In genomic region chr5:675111-675875, GRCh38 we compare ENCODE assay signal across 18 cellular contexts. TPM values are rescaled to one million over a fixed set of nuclear protein-coding genes. Genes with fewer than 3 reads are reported as not detected.
A peak's percentile ranks its signal among the peaks of the same experiment; 100 is the strongest.
DNase-seq lines count a peak whose midpoint lies in the region; ATAC-seq and TF ChIP-seq lines count a peak whose summit lies in the region.
"Had no signal": no experiment of that assay in that cellular context is flagged by ENCODE, and none has a peak within 500 bp of the region (broad histone marks: within the 10 kb centered on the region; RNA-seq: fewer than 3 reads in every experiment).

No MANE protein-coding gene starts in this region.

- CTCF ChIA-PET in GM10248 (lab: Yijun Ruan, JAX) = no interaction called here

- no peaks in the 10 kb centered on the region for H3K36me3 Mint-ChIP-seq in chondrocyte (ENCODE audit: low read depth)
- H3K36me3 Mint-ChIP-seq: activated naive CD8-positive, alpha-beta T cell treated with anti-CD3 and anti-CD28 coated beads for 36 hours; T-cell had no signal

- intact Hi-C loops in left lung (cut with DNase I) = no loop called here

- peaks cover 12% of the 10 kb centered on the region for H3K27me3 Mint-ChIP-seq in chondrocyte (ENCODE audit: low read depth)
- H3K27me3 Mint-ChIP-seq: T-cell had no signal

- TF ChIP-seq CTCF in chondrocyte (IDR thresholded peaks at IDR 0.05) (no peak), left lung (IDR thresholded peaks at IDR 0.05) (no peak), suprapubic skin (IDR thresholded peaks at IDR 0.05) (no peak), GM10248 (IDR thresholded peaks at IDR 0.05; ENCODE audit: control extremely low read depth, extremely low read depth, low read depth, missing control alignments) (no peak)

- H3K4me3 Mint-ChIP-seq in chondrocyte (ENCODE audit: unreplicated experiment) = no peak overlapping the region
- H3K4me3 Mint-ChIP-seq: activated CD4-positive, alpha-beta memory T cell treated with anti-CD3 and anti-CD28 coated beads, Interleukin-2, amount 10 ng/mL, durations not matched to agents 7 days and 5 days; activated naive CD8-positive, alpha-beta T cell treated with anti-CD3 and anti-CD28 coated beads for 36 hours; activated T-cell treated with anti-CD3 and anti-CD28 coated beads, Interleukin-2, amount 50 U/mL, for 72 hours; T-cell had no signal

- no peaks in the 10 kb centered on the region for H3K9me3 Mint-ChIP-seq in chondrocyte (ENCODE audit: low read depth)
- H3K9me3 Mint-ChIP-seq: activated CD4-positive, alpha-beta memory T cell treated with anti-CD3 and anti-CD28 coated beads, Interleukin-2, amount 10 ng/mL, durations not matched to agents 7 days and 5 days; activated naive CD8-positive, alpha-beta T cell treated with anti-CD3 and anti-CD28 coated beads for 36 hours; activated T-cell treated with anti-CD3 and anti-CD28 coated beads, Interleukin-2, amount 50 U/mL, for 72 hours; T-cell had no signal

- DNase-seq in activated effector memory CD4-positive, alpha-beta T cell treated with anti-CD3 and anti-CD28 coated beads, Interleukin-2, amount 50 U/mL, for 16 hours = peak; percentile 55
- no peak for DNase-seq in activated effector memory CD4-positive, alpha-beta T cell treated with Interleukin-2 at 50 U/mL for 16 hours
- DNase-seq in chondrocyte (ENCODE audit: low spot score) (peak; percentile 73), left lung (peak; percentile 10 to 60), suprapubic skin (ENCODE audit: low spot score in 2 of 2) (peak; percentile 60 to 68), NCI-H2081 treated with DMSO at 0.1 percent for 48 hours (lab: John Stamatoyannopoulos, UW) (no peak), GM10248 (ENCODE audit: extremely low spot score) (no peak)
- DNase-seq: activated CD4-positive, alpha-beta memory T cell treated with anti-CD3 and anti-CD28 coated beads, Interleukin-2, amount 10 ng/mL, durations not matched to agents 7 days and 5 days; activated naive CD8-positive, alpha-beta T cell treated with anti-CD3 and anti-CD28 coated beads for 36 hours; activated T-cell treated with anti-CD3 and anti-CD28 coated beads, Interleukin-2, amount 50 U/mL, for 72 hours; brain microvascular endothelial cell; foreskin keratinocyte; SHP77 had no signal

- peaks cover 22 to 30% of the 10 kb centered on the region in 2 donors for H3K4me1 ChIP-seq in left lung
- H3K4me1 ChIP-seq in suprapubic skin = peaks cover 42% of the 10 kb centered on the region
- H3K4me1 ChIP-seq: foreskin keratinocyte had no signal

- 72% methylated on average over 18 of the region's 20 CpGs for WGBS in suprapubic skin

- H3K27me3 ChIP-seq in left lung = peaks cover 0 to 5% of the 10 kb centered on the region in 2 donors
- H3K27me3 ChIP-seq in suprapubic skin = no peaks in the 10 kb centered on the region

- POLR2A ChIA-PET in GM10248 (lab: Yijun Ruan, JAX) = no interaction called here

- peaks cover 9% of the 10 kb centered on the region for H3K4me1 Mint-ChIP-seq in chondrocyte (ENCODE audit: low read depth)

- no peak overlapping the region for H3K27ac ChIP-seq in left lung
- H3K27ac ChIP-seq in suprapubic skin = no peak overlapping the region
- H3K27ac ChIP-seq: brain microvascular endothelial cell, epithelial cell of prostate, foreskin keratinocyte had no signal

- no peak for TF ChIP-seq EP300 in suprapubic skin (IDR thresholded peaks at IDR 0.05)

- ATAC-seq in left lung (no peak), GM18502 (IDR thresholded peaks at IDR 0.05; ENCODE audit: poor library complexity, unreplicated experiment) (no peak)
- ATAC-seq: activated T-cell treated with anti-CD3 and anti-CD28 coated beads, Interleukin-2, amount 50 U/mL, for 72 hours; foreskin keratinocyte; T-cell had no signal

- H3K27ac Mint-ChIP-seq in chondrocyte (ENCODE audit: unreplicated experiment) = no peak overlapping the region
- H3K27ac Mint-ChIP-seq: activated CD4-positive, alpha-beta memory T cell treated with anti-CD3 and anti-CD28 coated beads, Interleukin-2, amount 10 ng/mL, durations not matched to agents 7 days and 5 days; activated naive CD8-positive, alpha-beta T cell treated with anti-CD3 and anti-CD28 coated beads for 36 hours; activated T-cell treated with anti-CD3 and anti-CD28 coated beads, Interleukin-2, amount 50 U/mL, for 72 hours; T-cell had no signal

- no peak overlapping the region for H3K4me3 ChIP-seq in left lung
- no peak overlapping the region for H3K4me3 ChIP-seq in suprapubic skin
- H3K4me3 ChIP-seq: A549 had no signal

- TF ChIP-seq POLR2A in suprapubic skin (IDR thresholded peaks at IDR 0.05) = no peak

- H3K9me3 ChIP-seq in left lung (no peaks in the 10 kb centered on the region), suprapubic skin (no peaks in the 10 kb centered on the region)
- H3K9me3 ChIP-seq: A549 had no signal

- no peaks in the 10 kb centered on the region for H3K36me3 ChIP-seq in left lung
- H3K36me3 ChIP-seq in suprapubic skin = no peaks in the 10 kb centered on the region
- H3K36me3 ChIP-seq: brain microvascular endothelial cell had no signal

RNA-seq across cellular contexts. Expression of gene TPPP, which starts 17.9 kb away (rescaled TPM):
- total RNA-seq in chondrocyte = 0.07 to 0.70 TPM (median 0.56 TPM) in 3 replicates
- total RNA-seq in left lung = 10 to 100 TPM in 1 of 2 donors, 1 to 10 TPM in 1; 9.6 to 14.4 TPM
- 10 to 100 TPM; 10.5 to 22.2 (median 16.2) TPM for total RNA-seq in suprapubic skin
- total RNA-seq: OCI-LY7 had no signal

Comparison
In these comparisons a context has a peak if more than half of its experiments do, and no peak if none do; other contexts are left out.
1. DNase-seq: peak in activated effector memory CD4-positive, alpha-beta T cell treated with anti-CD3 and anti-CD28 coated beads, Interleukin-2, amount 50 U/mL, for 16 hours (single experiment), chondrocyte (single experiment), left lung (2 of 2) and suprapubic skin (2 of 2); none in activated effector memory CD4-positive, alpha-beta T cell treated with Interleukin-2 at 50 U/mL for 16 hours (single experiment), NCI-H2081 treated with DMSO at 0.1 percent for 48 hours (single experiment) and GM10248 (single experiment).